16 cellular contexts compared by ENCODE assay signal in genomic region chr2:85628658-85629057, GRCh38. TPM values are rescaled to one million over a fixed set of nuclear protein-coding genes. Genes with fewer than 3 reads are reported as not detected.
A peak's percentile ranks its signal among the peaks of the same experiment; 100 is the strongest.
DNase-seq lines count a peak whose midpoint lies in the region; ATAC-seq lines count a peak whose summit lies in the region.
"Had no signal": no experiment of that assay in that cellular context is flagged by ENCODE, and none has a peak within 500 bp of the region (broad histone marks: within the 10 kb centered on the region; RNA-seq: fewer than 3 reads in every experiment).

No MANE protein-coding gene starts in this region.

- intact Hi-C loops in activated naive CD4-positive, alpha-beta T cell treated with anti-CD3 and anti-CD28 coated beads for 36 hours (cut with micrococcal nuclease), result no loop called here

- CTCF ChIA-PET in activated naive CD4-positive, alpha-beta T cell treated with anti-CD3 and anti-CD28 coated beads for 36 hours (lab: Charles Lee), result interaction anchor here (0.5 to 10.5 kb wide), 3 partner anchors 9 to 479 kb away, joined by 3 to 103 read pairs (median 4); no protein-coding TSS in a partner anchor

- ATAC-seq in HG03432 (IDR thresholded peaks at IDR 0.05; ENCODE audit: unreplicated experiment) (peak; percentile 76), GM19455 (IDR thresholded peaks at IDR 0.05; ENCODE audit: unreplicated experiment) (no peak)
- peak; percentile 47 to 75 for ATAC-seq in activated naive CD4-positive, alpha-beta T cell treated with anti-CD3 and anti-CD28 coated beads, Interleukin-2, amount 50 U/mL, for 72 hours
- peak; percentile 99 for ATAC-seq in stimulated activated naive CD8-positive, alpha-beta T cell treated with anti-CD3 and anti-CD28 coated beads, Interleukin-15, amount 100 ng/mL, for 72 hours
- ATAC-seq: Right ventricle myocardium inferior had no signal

- peak overlapping the region; percentile 74 for H3K27ac Mint-ChIP-seq in activated naive CD4-positive, alpha-beta T cell treated with anti-CD3 and anti-CD28 coated beads for 36 hours
- peak overlapping the region; percentile 61 to 76 for H3K27ac Mint-ChIP-seq in activated naive CD4-positive, alpha-beta T cell treated with anti-CD3 and anti-CD28 coated beads, Interleukin-2, amount 50 U/mL, for 72 hours
- peak overlapping the region; percentile 50 to 78 for H3K27ac Mint-ChIP-seq in stimulated activated naive CD8-positive, alpha-beta T cell treated with anti-CD3 and anti-CD28 coated beads, Interleukin-15, amount 100 ng/mL, for 72 hours
- H3K27ac Mint-ChIP-seq: type B pancreatic cell had no signal

- peaks cover 16% of the 10 kb centered on the region for H3K4me1 Mint-ChIP-seq in activated naive CD4-positive, alpha-beta T cell treated with anti-CD3 and anti-CD28 coated beads for 36 hours (ENCODE audit: low read depth)
- H3K4me1 Mint-ChIP-seq in stimulated activated naive CD8-positive, alpha-beta T cell treated with anti-CD3 and anti-CD28 coated beads, Interleukin-15, amount 100 ng/mL, for 72 hours, result peaks cover 28% of the 10 kb centered on the region

- H3K9me3 Mint-ChIP-seq in activated naive CD4-positive, alpha-beta T cell treated with anti-CD3 and anti-CD28 coated beads for 36 hours, result no peaks in the 10 kb centered on the region
- H3K9me3 Mint-ChIP-seq in activated naive CD4-positive, alpha-beta T cell treated with anti-CD3 and anti-CD28 coated beads, Interleukin-2, amount 50 U/mL, for 72 hours, result no peaks in the 10 kb centered on the region
- H3K9me3 Mint-ChIP-seq in stimulated activated naive CD8-positive, alpha-beta T cell treated with anti-CD3 and anti-CD28 coated beads, Interleukin-15, amount 100 ng/mL, for 72 hours, result no peaks in the 10 kb centered on the region
- H3K9me3 Mint-ChIP-seq: type B pancreatic cell had no signal

- H3K4me3 Mint-ChIP-seq in activated naive CD4-positive, alpha-beta T cell treated with anti-CD3 and anti-CD28 coated beads for 36 hours, result no peak overlapping the region
- peak overlapping the region; percentile 52 to 56 for H3K4me3 Mint-ChIP-seq in stimulated activated naive CD8-positive, alpha-beta T cell treated with anti-CD3 and anti-CD28 coated beads, Interleukin-15, amount 100 ng/mL, for 72 hours
- H3K4me3 Mint-ChIP-seq: type B pancreatic cell had no signal

- H3K36me3 Mint-ChIP-seq in activated naive CD4-positive, alpha-beta T cell treated with anti-CD3 and anti-CD28 coated beads for 36 hours (ENCODE audit: low read depth), result peaks cover 60% of the 10 kb centered on the region
- peaks cover 7 to 33% of the 10 kb centered on the region in 2 donors for H3K36me3 Mint-ChIP-seq in activated naive CD4-positive, alpha-beta T cell treated with anti-CD3 and anti-CD28 coated beads, Interleukin-2, amount 50 U/mL, for 72 hours

- no peak for DNase-seq in activated naive CD4-positive, alpha-beta T cell treated with anti-CD3 and anti-CD28 coated beads for 36 hours
- no peak for DNase-seq in activated naive CD4-positive, alpha-beta T cell treated with Interleukin-2 at 50 U/mL for 16 hours
- DNase-seq in activated naive CD4-positive, alpha-beta T cell treated with anti-CD3 and anti-CD28 coated beads, Interleukin-2, amount 50 U/mL, for 72 hours (ENCODE audit: low spot score in 2 of 2), result no peak
- peak in 1 of 2 donors; percentile 21 for DNase-seq in stimulated activated naive CD8-positive, alpha-beta T cell treated with anti-CD3 and anti-CD28 coated beads, Interleukin-15, amount 100 ng/mL, for 72 hours
- no peak for DNase-seq in AG20443 (ENCODE audit: low spot score)
- no peak for DNase-seq in LoVo (ENCODE audit: low spot score)
- DNase-seq: ACHN, KG1, kidney, NCI-H187 treated with DMSO at 0.1 percent for 48 hours, NCI-H774 had no signal

- H3K27me3 Mint-ChIP-seq in activated naive CD4-positive, alpha-beta T cell treated with anti-CD3 and anti-CD28 coated beads for 36 hours (ENCODE audit: low read depth), result no peaks in the 10 kb centered on the region
- no peaks in the 10 kb centered on the region for H3K27me3 Mint-ChIP-seq in stimulated activated naive CD8-positive, alpha-beta T cell treated with anti-CD3 and anti-CD28 coated beads, Interleukin-15, amount 100 ng/mL, for 72 hours
- H3K27me3 Mint-ChIP-seq: type B pancreatic cell had no signal

RNA-seq across cellular contexts. Expression of gene USP39, which starts 12.7 kb away (rescaled TPM):
- total RNA-seq in activated naive CD4-positive, alpha-beta T cell treated with anti-CD3 and anti-CD28 coated beads for 36 hours, result 10 to 100 TPM; 92.3 to 94.6 TPM
- total RNA-seq in activated naive CD4-positive, alpha-beta T cell treated with anti-CD3 and anti-CD28 coated beads, Interleukin-2, amount 50 U/mL, for 72 hours, result 100 to 1,000 TPM in 1 of 2 donors, 10 to 100 TPM in 1; 70.7 to 105 TPM

RNA-seq across cellular contexts. Expression of gene C2orf68, which starts 16.8 kb away (rescaled TPM):
- total RNA-seq in activated naive CD4-positive, alpha-beta T cell treated with anti-CD3 and anti-CD28 coated beads for 36 hours, result 10 to 100 TPM; 29.3 to 31.0 TPM
- total RNA-seq in activated naive CD4-positive, alpha-beta T cell treated with anti-CD3 and anti-CD28 coated beads, Interleukin-2, amount 50 U/mL, for 72 hours, result 10 to 100 TPM; 28.8 to 38.9 TPM

RNA-seq across cellular contexts. Expression of gene TMEM150A, which starts 26.2 kb away (rescaled TPM):
- under 1 TPM; 0.55 to 0.67 TPM for total RNA-seq in activated naive CD4-positive, alpha-beta T cell treated with anti-CD3 and anti-CD28 coated beads for 36 hours
- 1 to 10 TPM in 1 of 2 donors, under 1 TPM in 1; 0.91 to 3.1 TPM for total RNA-seq in activated naive CD4-positive, alpha-beta T cell treated with anti-CD3 and anti-CD28 coated beads, Interleukin-2, amount 50 U/mL, for 72 hours

RNA-seq across cellular contexts. Expression of gene RNF181, which starts 33.1 kb away (rescaled TPM):
- total RNA-seq in activated naive CD4-positive, alpha-beta T cell treated with anti-CD3 and anti-CD28 coated beads for 36 hours, result 10 to 100 TPM; 86.8 to 96.1 TPM
- total RNA-seq in activated naive CD4-positive, alpha-beta T cell treated with anti-CD3 and anti-CD28 coated beads, Interleukin-2, amount 50 U/mL, for 72 hours, result 100 to 1,000 TPM; 128 to 163 TPM

RNA-seq across cellular contexts. Expression of gene SFTPB, which starts 39.3 kb away (rescaled TPM):
- not detected for total RNA-seq in activated naive CD4-positive, alpha-beta T cell treated with anti-CD3 and anti-CD28 coated beads for 36 hours
- total RNA-seq in activated naive CD4-positive, alpha-beta T cell treated with anti-CD3 and anti-CD28 coated beads, Interleukin-2, amount 50 U/mL, for 72 hours, result not detected
- total RNA-seq: mononuclear cell had no signal
